17 cellular contexts compared by ENCODE assay signal in the genomic region with DNA sequence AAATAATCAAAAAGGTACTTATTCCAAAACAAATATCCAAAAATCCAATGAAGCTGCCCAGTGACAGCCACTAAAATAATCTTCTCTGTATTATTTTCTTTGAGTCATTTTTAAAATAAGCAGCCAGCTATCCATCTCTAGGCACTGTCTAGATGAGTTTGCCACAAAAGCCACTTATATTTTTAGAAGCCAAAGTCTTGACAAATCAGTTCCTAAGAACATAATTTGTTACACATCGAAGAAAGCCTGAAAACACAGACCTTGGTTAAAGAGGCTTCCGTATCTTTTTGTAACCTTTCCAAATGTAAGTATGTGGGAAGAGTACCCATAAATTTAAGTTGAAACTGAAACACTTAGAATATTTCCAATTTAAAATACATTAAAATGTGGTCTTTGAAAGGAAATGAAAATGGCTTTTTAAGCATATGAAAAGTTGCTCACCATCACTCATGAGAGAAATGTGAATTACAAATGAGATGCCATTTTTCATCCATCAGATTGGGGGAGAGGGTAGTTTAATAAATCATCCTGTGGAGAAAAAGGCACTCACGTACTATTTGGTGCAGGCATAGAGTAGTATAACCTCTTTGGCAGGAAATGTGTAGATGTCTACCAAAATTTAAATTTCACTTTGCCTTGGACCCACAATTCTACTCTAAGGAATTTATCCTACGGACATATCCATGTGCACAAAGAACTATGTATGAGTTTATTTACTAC.
A peak's percentile ranks its signal among the peaks of the same experiment; 100 is the strongest.
DNase-seq lines count a peak whose midpoint lies in the region; ATAC-seq and TF ChIP-seq lines count a peak whose summit lies in the region.
"Had no signal": no experiment of that assay in that cellular context is flagged by ENCODE, and none has a peak within 500 bp of the region (broad histone marks: within the 10 kb centered on the region; RNA-seq: fewer than 3 reads in every experiment).

No MANE protein-coding gene starts in this region.

- no peaks in the 10 kb centered on the region for H3K9me3 ChIP-seq in IMR-90 (ENCODE audit: control insufficient read depth, insufficient read depth, low read length)
- H3K9me3 ChIP-seq in psoas muscle, result no peaks in the 10 kb centered on the region
- H3K9me3 ChIP-seq: BLaER1 treated with 17β-estradiol and CSF1 and Interleukin-3, amounts not matched to agents 10 nM and 100 nM had no signal

- H3K4ac ChIP-seq in IMR-90 (ENCODE audit: low read depth, low read length), result no peak overlapping the region

- H3K27me3 ChIP-seq in IMR-90 (ENCODE audit: control insufficient read depth, insufficient read depth, low read length) (no peaks in the 10 kb centered on the region; the same call in 1 of the 2 replicates), psoas muscle (ENCODE audit: insufficient read depth in 3 of 3, low read length in 2 of 3) (no peaks in the 10 kb centered on the region)
- H3K27me3 ChIP-seq: BLaER1 treated with 17β-estradiol and CSF1 and Interleukin-3, amounts not matched to agents 10 nM and 100 nM had no signal

- intact Hi-C loops in IMR-90 (cut with micrococcal nuclease), result no loop called here
- intact Hi-C loops in psoas muscle (cut with DNase I), result no loop called here

- H2AK5ac ChIP-seq in IMR-90 (ENCODE audit: low read depth, low read length), result no peak overlapping the region

- no peak for ATAC-seq in IMR-90 (ENCODE audit: low read depth)
- ATAC-seq in psoas muscle, result peak in 1 of 4 donors; percentile 46

- no peak overlapping the region for H3K27ac ChIP-seq in IMR-90 (ENCODE audit: insufficient read depth, low read length)
- H3K27ac ChIP-seq in angular gyrus (ENCODE audit: low read depth, low read length), result peak overlapping the region; percentile 34
- no peak overlapping the region for H3K27ac ChIP-seq in psoas muscle
- H3K27ac ChIP-seq: 22Rv1; BLaER1 treated with 17β-estradiol and CSF1 and Interleukin-3, amounts not matched to agents 10 nM and 100 nM had no signal

- H4K20me1 ChIP-seq in IMR-90 (ENCODE audit: insufficient read depth, low read length), result no peaks in the 10 kb centered on the region
- H4K20me1 ChIP-seq: BLaER1 treated with 17β-estradiol and CSF1 and Interleukin-3, amounts not matched to agents 10 nM and 100 nM had no signal

- H4K91ac ChIP-seq in IMR-90 (ENCODE audit: insufficient read depth, low read depth, low read length), result no peak overlapping the region

- H2AK9ac ChIP-seq in IMR-90 (replicated peaks; ENCODE audit: low read depth, low read length, poor library complexity), result no peak overlapping the region

- no peak overlapping the region for H2BK120ac ChIP-seq in IMR-90 (ENCODE audit: low read depth, low read length)

- POLR2A ChIA-PET in IMR-90 (lab: Charles Lee; ENCODE audit: unreplicated experiment), result interaction anchor here (0.7 kb wide), 1 partner anchor 42 kb away, joined by 3 read pairs; no protein-coding TSS in a partner anchor

- in situ Hi-C loops in IMR-90 (cut with MboI; ENCODE audit: low sequenced_read_pairs), result no loop called here

- H3K9me1 ChIP-seq in IMR-90 (ENCODE audit: insufficient read depth, low read length), result no peaks in the 10 kb centered on the region; the same call in 1 of the 2 replicates

- no peak overlapping the region for H3K4me2 ChIP-seq in IMR-90 (ENCODE audit: low read depth, low read length)

- TF ChIP-seq RAD21 in IMR-90 (IDR thresholded peaks at IDR 0.05; ENCODE audit: low read length), result no peak

- H3K36me3 ChIP-seq in IMR-90 (ENCODE audit: control insufficient read depth, insufficient read depth, low read length) (peaks cover 3% of the 10 kb centered on the region; the same call in 1 of the 2 replicates), psoas muscle (ENCODE audit: insufficient read depth in 1 of 2, low read depth in 1 of 2) (no peaks in the 10 kb centered on the region)
- H3K36me3 ChIP-seq: BLaER1 treated with 17β-estradiol and CSF1 and Interleukin-3, amounts not matched to agents 10 nM and 100 nM had no signal

- no CpG with 5 or more reads among the region's 4 CpGs for WGBS in IMR-90 (ENCODE audit: extremely low coverage in 2 of 2, insufficient read length in 1 of 2), 2 experiments
- WGBS in psoas muscle, 3 donors, result 31 to 52% (median 37%) methylated on average over 4 of the region's 4 CpGs

- BruUV-seq in IMR-90 (replicated peaks; lab: Mats Ljungman, UMichigan), result no TSS peak

- no peak overlapping the region for H3K56ac ChIP-seq in IMR-90 (ENCODE audit: extremely low read depth, insufficient read depth, low read length)

- H3K4me3 ChIP-seq in IMR-90 (ENCODE audit: insufficient read depth, low read depth, low read length), result no peak overlapping the region
- H3K4me3 ChIP-seq in psoas muscle, result peak overlapping the region; percentile 8
- H3K4me3 ChIP-seq: BLaER1 treated with 17β-estradiol and CSF1 and Interleukin-3, amounts not matched to agents 10 nM and 100 nM had no signal

- peak; percentile 7 for DNase-seq in NCI-H82 treated with DMSO at 0.1 percent for 48 hours (lab: John Stamatoyannopoulos, UW; ENCODE audit: unreplicated experiment)
- DNase-seq in NCI-H82 (lab: John Stamatoyannopoulos, UW), result no peak
- peak; percentile 9 for DNase-seq in IMR-90
- DNase-seq in psoas muscle, result no peak
- no peak for DNase-seq in stimulated activated CD4-positive, alpha-beta T cell treated with anti-CD3 and anti-CD28 coated beads, Interleukin-12 subunit alpha, Interleukin-12 subunit beta, amount 100 ng/mL, for 4 hours
- DNase-seq in SIG-M5 (lab: John Stamatoyannopoulos, UW), result no peak
- no peak for DNase-seq in stimulated activated CD4-positive, alpha-beta T cell treated with anti-CD3 and anti-CD28 coated beads, Interleukin-4, amount 100 ng/mL, for 1 hour
- DNase-seq: activated B cell treated with CpG ODN at 0.5 μM for 24 hours; DMS153; Karpas-422; left ventricle myocardium superior; naive B cell; Right ventricle myocardium superior; stimulated activated naive CD4-positive, alpha-beta T cell treated with Interleukin-2 at 50 U/mL for 16 hours had no signal

- TF ChIP-seq POLR2A in IMR-90 (IDR thresholded peaks at IDR 0.05; ENCODE audit: low read depth, low read length), result no peak

- no peak overlapping the region for H3K18ac ChIP-seq in IMR-90 (ENCODE audit: low read depth, low read length)

- H4K5ac ChIP-seq in IMR-90 (ENCODE audit: low read depth, low read length), result no peak overlapping the region

- H2BK15ac ChIP-seq in IMR-90 (ENCODE audit: low read depth, low read length), result no peak overlapping the region

- no peak overlapping the region for H2BK20ac ChIP-seq in IMR-90 (ENCODE audit: low read depth, low read length)

- dilution Hi-C loops in IMR-90 (cut with HindIII; ENCODE audit: low sequenced_read_pairs, unreplicated experiment), result no loop called here

- H2BK5ac ChIP-seq in IMR-90 (ENCODE audit: low read depth, low read length, poor library complexity, severe bottlenecking), result no peak overlapping the region

- TF ChIP-seq CTCF in IMR-90 (conservative IDR thresholded peaks at IDR 0.05; ENCODE audit: low read depth, low read length) (no peak), psoas muscle (IDR thresholded peaks at IDR 0.05) (no peak)

- no peak overlapping the region for H3K23ac ChIP-seq in IMR-90 (ENCODE audit: low read depth, low read length)

- CTCF ChIA-PET in IMR-90 (lab: Yijun Ruan, JAX), result no interaction called here

- no peak overlapping the region for H3K14ac ChIP-seq in IMR-90 (replicated peaks; ENCODE audit: low read depth, low read length)

- H3K4me1 ChIP-seq in IMR-90 (ENCODE audit: control insufficient read depth, insufficient read depth, low read length), result peaks cover 3% of the 10 kb centered on the region
- H3K4me1 ChIP-seq in psoas muscle, result peaks cover 28% of the 10 kb centered on the region

- H3K9ac ChIP-seq in IMR-90 (ENCODE audit: low read depth, low read length), result no peak overlapping the region
- H3K9ac ChIP-seq: BLaER1 treated with 17β-estradiol and CSF1 and Interleukin-3, amounts not matched to agents 10 nM and 100 nM had no signal

- no peak overlapping the region for H4K8ac ChIP-seq in IMR-90 (ENCODE audit: low read depth in 2 of 2, low read length in 2 of 2)

- H2AFZ ChIP-seq in IMR-90 (replicated peaks; ENCODE audit: low read length, poor library complexity), result no peak overlapping the region

- 0 out of 4 replicates have a peak, but pooled peaks cover under 1 to 2% of the 10 kb centered on the region in 2 experiments for H3K79me1 ChIP-seq in IMR-90 (ENCODE audit: low read depth in 1 of 2, low read length in 2 of 2)

TF ChIP-seq in IMR-90, 13 proteins besides CTCF, POLR2A, EP300 and RAD21:
- TF ChIP-seq RFX5 (IDR thresholded peaks at IDR 0.05; ENCODE audit: low read depth, low read length) (no peak), SMC3 (IDR thresholded peaks at IDR 0.05; ENCODE audit: low read depth, low read length) (no peak), CEBPB (IDR thresholded peaks at IDR 0.05; ENCODE audit: low read depth, low read length) (no peak), RCOR1 (IDR thresholded peaks at IDR 0.05; ENCODE audit: insufficient replicate concordance, low read length) (no peak), MXI1 (IDR thresholded peaks at IDR 0.05; ENCODE audit: borderline replicate concordance, low read depth, low read length) (no peak), NFE2L2 (IDR thresholded peaks at IDR 0.05; ENCODE audit: low read depth, low read length) (no peak), CHD1 (IDR thresholded peaks at IDR 0.05; ENCODE audit: low read depth, low read length) (no peak), MAZ (IDR thresholded peaks at IDR 0.05; ENCODE audit: borderline replicate concordance, low read depth, low read length) (no peak), BHLHE40 (IDR thresholded peaks at IDR 0.05; ENCODE audit: low read depth, low read length) (no peak), MAFK (IDR thresholded peaks at IDR 0.05; ENCODE audit: low read depth, low read length) (no peak), FOS (IDR thresholded peaks at IDR 0.05; ENCODE audit: low read depth, low read length) (no peak), USF2 (IDR thresholded peaks at IDR 0.05; ENCODE audit: low read depth, low read length) (no peak)
- TF ChIP-seq, protein P1, sequence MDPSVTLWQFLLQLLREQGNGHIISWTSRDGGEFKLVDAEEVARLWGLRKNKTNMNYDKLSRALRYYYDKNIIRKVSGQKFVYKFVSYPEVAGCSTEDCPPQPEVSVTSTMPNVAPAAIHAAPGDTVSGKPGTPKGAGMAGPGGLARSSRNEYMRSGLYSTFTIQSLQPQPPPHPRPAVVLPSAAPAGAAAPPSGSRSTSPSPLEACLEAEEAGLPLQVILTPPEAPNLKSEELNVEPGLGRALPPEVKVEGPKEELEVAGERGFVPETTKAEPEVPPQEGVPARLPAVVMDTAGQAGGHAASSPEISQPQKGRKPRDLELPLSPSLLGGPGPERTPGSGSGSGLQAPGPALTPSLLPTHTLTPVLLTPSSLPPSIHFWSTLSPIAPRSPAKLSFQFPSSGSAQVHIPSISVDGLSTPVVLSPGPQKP (IDR thresholded peaks at IDR 0.05; ENCODE audit: borderline replicate concordance, low read depth, low read length), result no peak

Comparison
In these comparisons a context has a peak if more than half of its experiments do, and no peak if none do; other contexts are left out.
1. DNase-seq: peak in NCI-H82 treated with DMSO at 0.1 percent for 48 hours (single experiment) and IMR-90 (single experiment); none in NCI-H82 (single experiment), psoas muscle (0 of 2), stimulated activated CD4-positive, alpha-beta T cell treated with anti-CD3 and anti-CD28 coated beads, Interleukin-12 subunit alpha, Interleukin-12 subunit beta, amount 100 ng/mL, for 4 hours (single experiment), SIG-M5 (single experiment) and stimulated activated CD4-positive, alpha-beta T cell treated with anti-CD3 and anti-CD28 coated beads, Interleukin-4, amount 100 ng/mL, for 1 hour (single experiment).